Comparison of ENCODE assay signal across 8 cellular contexts in the genomic region with DNA sequence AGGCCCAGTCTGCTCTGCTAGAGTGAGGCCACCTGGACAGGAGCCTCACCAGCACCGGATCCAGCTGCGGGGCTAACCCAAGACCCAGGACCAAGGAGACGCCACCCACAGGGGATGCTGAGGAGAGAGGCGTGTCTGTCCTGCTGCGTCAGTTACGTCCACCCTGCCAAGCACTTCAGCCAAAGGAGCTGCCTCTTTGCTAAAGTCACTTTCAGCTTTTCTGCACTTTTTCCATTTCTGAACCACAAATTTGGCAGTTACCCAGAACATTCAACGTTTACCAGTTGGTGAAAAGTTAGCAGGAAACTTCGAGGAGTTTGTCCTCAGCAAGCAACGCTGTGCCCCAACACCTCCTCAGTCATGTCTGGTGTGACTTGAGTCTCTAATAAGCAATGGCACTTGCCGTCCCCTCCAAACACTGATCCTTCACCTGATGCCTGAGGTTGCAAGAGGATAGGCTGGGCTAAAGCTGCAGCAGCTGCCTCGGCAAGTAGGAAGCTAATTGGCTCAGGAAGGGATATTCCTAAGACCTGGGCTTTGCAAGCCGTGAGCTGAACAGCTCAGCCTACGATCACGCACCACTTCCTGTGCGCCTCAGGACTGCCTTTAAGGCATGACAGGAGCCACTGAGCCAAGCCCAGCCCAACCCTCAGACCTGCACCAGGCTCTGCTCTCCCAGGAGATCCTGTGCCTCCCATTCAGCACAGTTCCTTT. TPM values are rescaled to one million over a fixed set of nuclear protein-coding genes. Genes with fewer than 3 reads are reported as not detected.
DNase-seq lines count a peak whose midpoint lies in the region; TF ChIP-seq lines count a peak whose summit lies in the region.

No MANE protein-coding gene starts in this region.

- no peak overlapping the region for H3K4me3 Mint-ChIP-seq in chondrocyte (ENCODE audit: unreplicated experiment)

- DNase-seq in SHP77 (lab: John Stamatoyannopoulos, UW): peak; percentile 4 to 31
- no peak for DNase-seq in SHP77 treated with DMSO at 0.1 percent for 48 hours (lab: John Stamatoyannopoulos, UW)
- peak; percentile 9 for DNase-seq in RKO (ENCODE audit: low spot score)
- peak; percentile 36 for DNase-seq in choroid plexus epithelial cell (ENCODE audit: low read depth)
- DNase-seq in stimulated activated naive CD4-positive, alpha-beta T cell (lab: John Stamatoyannopoulos, UW): peak in 4 of 6 experiments; percentile 8 to 68 (median 42)
- no peak for DNase-seq in chondrocyte (ENCODE audit: low spot score)
- no peak for DNase-seq in NOMO-1 (lab: John Stamatoyannopoulos, UW; ENCODE audit: unreplicated experiment in 2 of 2)
- no peak for DNase-seq in AG20443 (ENCODE audit: low spot score)

- H3K27ac Mint-ChIP-seq in chondrocyte (ENCODE audit: unreplicated experiment): no peak overlapping the region

- no peak overlapping the region for H3K4me3 ChIP-seq in choroid plexus epithelial cell (ENCODE audit: low read depth, low read length)

- no peaks in the 10 kb centered on the region for H3K36me3 Mint-ChIP-seq in chondrocyte (ENCODE audit: low read depth)

- H3K27me3 Mint-ChIP-seq in chondrocyte (ENCODE audit: low read depth): peaks cover 20% of the 10 kb centered on the region

- H3K4me1 Mint-ChIP-seq in chondrocyte (ENCODE audit: low read depth): peaks cover 9% of the 10 kb centered on the region

- TF ChIP-seq CTCF in choroid plexus epithelial cell (conservative IDR thresholded peaks at IDR 0.05; ENCODE audit: low read depth, low read length) (no peak), chondrocyte (IDR thresholded peaks at IDR 0.05) (no peak)

- H3K9me3 Mint-ChIP-seq in chondrocyte (ENCODE audit: low read depth): no peaks in the 10 kb centered on the region

RNA-seq across cellular contexts. Expression of a gene that starts 40.1 kb away (rescaled TPM):
- 0.19 to 0.33 TPM (median 0.30 TPM) in 3 replicates for total RNA-seq in chondrocyte

RNA-seq across cellular contexts. Expression of a gene that starts 52.8 kb away (rescaled TPM):
- total RNA-seq in chondrocyte: not detected in 3 replicates

Comparison
In these comparisons a context has a peak if more than half of its experiments do, and no peak if none do; other contexts are left out.
1. DNase-seq: peak in SHP77 (2 of 2), RKO (single experiment), choroid plexus epithelial cell (single experiment) and stimulated activated naive CD4-positive, alpha-beta T cell (4 of 6); none in SHP77 treated with DMSO at 0.1 percent for 48 hours (single experiment), chondrocyte (single experiment), NOMO-1 (0 of 2) and AG20443 (single experiment).